Comparison of ENCODE assay signal across 17 cellular contexts in genomic region chr3:150000631-150001030, GRCh38.
"Had no signal": no experiment of that assay in that cellular context is flagged by ENCODE, and none has a peak within 500 bp of the region (broad histone marks: within the 10 kb centered on the region; RNA-seq: fewer than 3 reads in every experiment).

No MANE protein-coding gene starts in this region.

- H3K27ac ChIP-seq: colonic mucosa, esophagus squamous epithelium, foreskin keratinocyte, neutrophil, psoas muscle, right lobe of liver, stomach, thoracic aorta, transverse colon had no signal

- H3K36me3 ChIP-seq: colonic mucosa, esophagus squamous epithelium, neutrophil, right lobe of liver, stomach, thoracic aorta, transverse colon had no signal

- H3K4me1 ChIP-seq: colonic mucosa, esophagus squamous epithelium, psoas muscle, right lobe of liver, stomach, transverse colon had no signal

- H3K4me3 ChIP-seq: colonic mucosa, esophagus squamous epithelium, psoas muscle, right lobe of liver, stomach, thoracic aorta, transverse colon had no signal

- ATAC-seq: foreskin keratinocyte; naive thymus-derived CD8-positive, alpha-beta T cell; psoas muscle; right lobe of liver; stimulated activated naive B cell treated with anti-CD40 and anti-IgM and Interleukin-4, amounts not matched to agents 10 μg/mL and 1 μg/mL and 100 μg/mL, for 72 hours had no signal

- H3K9me3 ChIP-seq: colonic mucosa, esophagus squamous epithelium, neutrophil, psoas muscle, right lobe of liver, thoracic aorta, transverse colon had no signal

- H3K27me3 ChIP-seq: colonic mucosa, esophagus squamous epithelium, foreskin keratinocyte, neutrophil, right lobe of liver, stomach, transverse colon had no signal

- DNase-seq: colonic mucosa; dermis blood vessel endothelial cell; esophagus squamous epithelium; mesendoderm; naive thymus-derived CD8-positive, alpha-beta T cell; psoas muscle; retina; right lobe of liver; stimulated activated CD4-positive, alpha-beta T cell treated with anti-CD3 and anti-CD28 coated beads, Interleukin-2, amount 100 ng/mL, for 24 hours; stimulated activated CD4-positive, alpha-beta T cell treated with anti-CD3 and anti-CD28 coated beads, Interleukin-4, amount 100 ng/mL, for 4 hours; stimulated activated naive B cell treated with anti-CD40 and anti-IgM and Interleukin-4, amounts not matched to agents 10 μg/mL and 1 μg/mL and 100 μg/mL, for 72 hours; stomach; substantia nigra; transverse colon had no signal
